ENCODE assay signal across 8 cellular contexts in genomic region chr2:230068658-230069080, GRCh38. TPM values are rescaled to one million over a fixed set of nuclear protein-coding genes. Genes with fewer than 3 reads are reported as not detected.
DNase-seq lines count a peak whose midpoint lies in the region; ATAC-seq, FAIRE-seq and TF ChIP-seq lines count a peak whose summit lies in the region.

SLC16A14 (minus strand) TSS chr2:230068924; CDS start chr2:230059352, 9,572 bp downstream.

- H3K27me3 ChIP-seq in bronchial epithelial cell (ENCODE audit: control insufficient read depth, insufficient read depth, low read length), result no peaks in the 10 kb centered on the region

- ATAC-seq in GM19035 (IDR thresholded peaks at IDR 0.05; ENCODE audit: unreplicated experiment) (peak; percentile 38), GM18861 (IDR thresholded peaks at IDR 0.05; ENCODE audit: unreplicated experiment) (no peak)

- no peaks in the 10 kb centered on the region for H3K9me3 Mint-ChIP-seq in IgD-negative memory B cell

- peak; percentile 60 for FAIRE-seq in bronchial epithelial cell (lab: Jason Lieb, UNC)

- H3K27me3 Mint-ChIP-seq in IgD-negative memory B cell, result peaks cover 1% of the 10 kb centered on the region

- peak within 1 kb of the TSS in 19 of 21 experiments; percentile 13 to 84 (median 70) for H3K27ac ChIP-seq in skin epidermis

- H3K36me3 Mint-ChIP-seq in IgD-negative memory B cell, result no peaks in the 10 kb centered on the region

- H3K4me3 ChIP-seq in bronchial epithelial cell (ENCODE audit: low read depth, low read length) (peak within 1 kb of the TSS; percentile 72), skin epidermis (peak within 1 kb of the TSS; percentile 46 to 70 (median 60))

- peak within 1 kb of the TSS; percentile 91 to 96 (median 94) for H3K4me3 Mint-ChIP-seq in IgD-negative memory B cell

- DNase-seq in AG09319 (ENCODE audit: extremely low read depth, low read depth) (no peak), RPMI7951 (ENCODE audit: low read depth) (peak; percentile 39), bronchial epithelial cell (ENCODE audit: low read depth) (peak; percentile 63), inferior parietal cortex (ENCODE audit: extremely low spot score) (peak; percentile 49)

- TF ChIP-seq CTCF in AG09319 (IDR thresholded peaks at IDR 0.05; ENCODE audit: low read depth, low read length), result peak; percentile 30
- peak; percentile 48 for TF ChIP-seq CTCF in bronchial epithelial cell (IDR thresholded peaks at IDR 0.05; ENCODE audit: insufficient read depth, low read length, severe bottlenecking)

- H3K4me1 Mint-ChIP-seq in IgD-negative memory B cell, result peaks cover 12 to 16% (median 14%) of the 10 kb centered on the region in 3 donors

- H3K27ac Mint-ChIP-seq in IgD-negative memory B cell, result peak within 1 kb of the TSS; percentile 53 to 92 (median 73)

- H3K36me3 ChIP-seq in bronchial epithelial cell (ENCODE audit: control insufficient read depth, insufficient read depth, low read length), result no peaks in the 10 kb centered on the region

RNA-seq across cellular contexts. Expression of gene SLC16A14, which starts in this region (rescaled TPM):
- polyA plus RNA-seq in IgD-negative memory B cell, result 0.49 TPM
- total RNA-seq in RPMI7951 (2014; rRNA removed; shearing (Covaris generic)), result not detected in 2 replicates
- total RNA-seq in bronchial epithelial cell, result 2.4 and 5.4 TPM in 2 replicates

Comparison
In these comparisons a context has a peak if more than half of its experiments do, and no peak if none do; other contexts are left out.
1. Peak in DNase-seq in RPMI7951; RNA of the gene not detected or under 1 TPM.